ENCODE assay signal across 20 cellular contexts in the genomic region with DNA sequence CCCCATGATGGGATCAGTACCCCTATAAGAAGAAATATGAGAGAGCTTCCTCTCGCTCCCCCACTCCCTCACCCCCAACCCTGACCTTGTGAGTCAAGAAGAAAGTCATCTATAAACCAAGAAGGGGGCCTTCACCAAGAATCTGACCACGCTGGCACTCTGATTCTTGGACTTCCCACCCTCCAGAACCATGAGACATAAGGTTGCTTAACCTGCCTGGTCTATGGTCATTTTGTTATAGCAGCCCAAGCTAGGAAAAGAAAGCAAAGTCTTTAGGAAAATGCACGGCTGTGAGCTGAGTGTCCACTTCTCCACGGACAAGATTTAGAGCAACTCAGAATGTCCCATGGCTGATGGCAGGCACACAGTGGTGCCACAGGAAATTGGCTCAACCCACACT.
A peak's percentile ranks its signal among the peaks of the same experiment; 100 is the strongest.
DNase-seq lines count a peak whose midpoint lies in the region; ATAC-seq, FAIRE-seq and TF ChIP-seq lines count a peak whose summit lies in the region.
"Had no signal": no experiment of that assay in that cellular context is flagged by ENCODE, and none has a peak within 500 bp of the region (broad histone marks: within the 10 kb centered on the region; RNA-seq: fewer than 3 reads in every experiment).

No MANE protein-coding gene starts in this region.

- H2BK15ac ChIP-seq in IMR-90 (ENCODE audit: low read depth, low read length): no peak overlapping the region
- H2BK15ac ChIP-seq in mesenchymal stem cell (ENCODE audit: low read depth, poor library complexity, severe bottlenecking): no peak overlapping the region

- peak overlapping the region; percentile 58 for H2AFZ ChIP-seq in IMR-90 (replicated peaks; ENCODE audit: low read length, poor library complexity)
- H2AFZ ChIP-seq in mesenchymal stem cell (ENCODE audit: low read depth, low read length): no peak overlapping the region
- H2AFZ ChIP-seq: GM23248 had no signal

- no peak overlapping the region for H4K5ac ChIP-seq in IMR-90 (ENCODE audit: low read depth, low read length)

- no peaks in the 10 kb centered on the region for H3K27me3 ChIP-seq in IMR-90 (ENCODE audit: control insufficient read depth, insufficient read depth, low read length)
- H3K27me3 ChIP-seq in mesenchymal stem cell (ENCODE audit: control insufficient read depth in 1 of 2, insufficient read depth in 1 of 2, low read length in 2 of 2): no peaks in the 10 kb centered on the region

- H3K4me2 ChIP-seq in A549: peak overlapping the region; percentile 74; the same call in 1 of the 3 replicates
- no peak overlapping the region for H3K4me2 ChIP-seq in IMR-90 (ENCODE audit: low read depth, low read length)
- H3K4me2 ChIP-seq in mesenchymal stem cell (ENCODE audit: low read length, poor library complexity, severe bottlenecking): no peak overlapping the region

- H2BK12ac ChIP-seq in mesenchymal stem cell (ENCODE audit: low read length in 2 of 2): no peak overlapping the region

- H3K36me3 ChIP-seq in IMR-90 (ENCODE audit: control insufficient read depth, insufficient read depth, low read length) (no peaks in the 10 kb centered on the region), mesenchymal stem cell (ENCODE audit: control insufficient read depth in 1 of 2, insufficient read depth in 2 of 2, low read depth in 1 of 2, low read length in 2 of 2) (no peaks in the 10 kb centered on the region)

- no peak for TF ChIP-seq POLR2A in A549 (IDR thresholded peaks at IDR 0.05; ENCODE audit: low read length)
- no peak for TF ChIP-seq POLR2A in IMR-90 (IDR thresholded peaks at IDR 0.05; ENCODE audit: low read depth, low read length)

- H3K79me1 ChIP-seq in IMR-90 (ENCODE audit: low read depth in 1 of 2, low read length in 2 of 2) (peaks cover 44 to 50% of the 10 kb centered on the region in 2 experiments), mesenchymal stem cell (replicated peaks; ENCODE audit: low read length, poor library complexity, severe bottlenecking) (peaks cover 27% of the 10 kb centered on the region)

- 94% methylated on average over 4 of the region's 4 CpGs for WGBS in A549 (ENCODE audit: missing lambda C conversion rate)
- WGBS in IMR-90 (ENCODE audit: extremely low coverage in 2 of 2, insufficient read length in 1 of 2), 2 experiments: 100% methylated on average over 1 of the region's 4 CpGs; no CpG with 5 or more reads in 1 of the 2 experiments
- 91% methylated on average over 4 of the region's 4 CpGs for WGBS in mesenchymal stem cell

- TF ChIP-seq EP300 in A549 (IDR thresholded peaks at IDR 0.05): no peak

- H3K14ac ChIP-seq in IMR-90 (replicated peaks; ENCODE audit: low read depth, low read length) (peak overlapping the region; percentile 64; the same call in 1 of the 2 replicates), mesenchymal stem cell (ENCODE audit: low read length in 2 of 2) (peak overlapping the region in 1 of 2 experiments; percentile 75)

- peak overlapping the region; percentile 37 for H3K4me3 Mint-ChIP-seq in type B pancreatic cell
- no peak overlapping the region for H3K4me3 Mint-ChIP-seq in activated CD4-positive, alpha-beta memory T cell treated with anti-CD3 and anti-CD28 coated beads for 36 hours
- H3K4me3 Mint-ChIP-seq: CD4-positive, alpha-beta memory T cell had no signal

- H3K4ac ChIP-seq in IMR-90 (ENCODE audit: low read depth, low read length): 0 out of 2 replicates have a peak overlapping the region, but pooled peaks have one; percentile 47
- no peak overlapping the region for H3K4ac ChIP-seq in mesenchymal stem cell (ENCODE audit: low read depth in 1 of 2, low read length in 2 of 2)

- no peak overlapping the region for H2AK9ac ChIP-seq in IMR-90 (replicated peaks; ENCODE audit: low read depth, low read length, poor library complexity)

- dilution Hi-C loops in IMR-90 (cut with HindIII; ENCODE audit: low sequenced_read_pairs, unreplicated experiment): no loop called here

- FAIRE-seq in A549 (lab: Jason Lieb, UNC): peak; percentile 7
- FAIRE-seq: G401.6, GM12892, H1 had no signal

- TF ChIP-seq CTCF in A549 (IDR thresholded peaks at IDR 0.05) (no peak), IMR-90 (conservative IDR thresholded peaks at IDR 0.05; ENCODE audit: low read depth, low read length) (no peak), type B pancreatic cell (conservative IDR thresholded peaks at IDR 0.05) (no peak)

- H3K9me1 ChIP-seq in IMR-90 (ENCODE audit: insufficient read depth, low read length): peaks cover 11% of the 10 kb centered on the region

- no peaks in the 10 kb centered on the region for H3K9me3 Mint-ChIP-seq in type B pancreatic cell
- no peaks in the 10 kb centered on the region for H3K9me3 Mint-ChIP-seq in activated CD4-positive, alpha-beta memory T cell treated with anti-CD3 and anti-CD28 coated beads for 36 hours

- H3K27ac ChIP-seq in A549 (peak overlapping the region; percentile 84 to 88), IMR-90 (ENCODE audit: insufficient read depth, low read length) (no peak overlapping the region), mesenchymal stem cell (ENCODE audit: low read length, poor library complexity, severe bottlenecking) (no peak overlapping the region)
- H3K27ac ChIP-seq: GM23248 had no signal

- H3K56ac ChIP-seq in IMR-90 (ENCODE audit: extremely low read depth, insufficient read depth, low read length): no peak overlapping the region

- H2BK5ac ChIP-seq in IMR-90 (ENCODE audit: low read depth, low read length, poor library complexity, severe bottlenecking) (no peak overlapping the region), mesenchymal stem cell (ENCODE audit: low read depth, low read length, poor library complexity, severe bottlenecking) (no peak overlapping the region)

- H3K9me3 ChIP-seq in A549: no peaks in the 10 kb centered on the region
- no peaks in the 10 kb centered on the region; the same call in 1 of the 2 replicates for H3K9me3 ChIP-seq in IMR-90 (ENCODE audit: control insufficient read depth, insufficient read depth, low read length)
- no peaks in the 10 kb centered on the region for H3K9me3 ChIP-seq in mesenchymal stem cell (ENCODE audit: control insufficient read depth, low read length)

- H4K91ac ChIP-seq in IMR-90 (ENCODE audit: insufficient read depth, low read depth, low read length) (no peak overlapping the region), mesenchymal stem cell (ENCODE audit: low read length) (no peak overlapping the region)

- H3K4me3 ChIP-seq in A549 (no peak overlapping the region), IMR-90 (ENCODE audit: insufficient read depth, low read depth, low read length) (no peak overlapping the region), mesenchymal stem cell (ENCODE audit: insufficient read depth in 1 of 2, low read depth in 1 of 2, low read length in 2 of 2) (no peak overlapping the region)
- H3K4me3 ChIP-seq: GM23248 had no signal

- peaks cover 81% of the 10 kb centered on the region for H3K4me1 ChIP-seq in A549
- H3K4me1 ChIP-seq in IMR-90 (ENCODE audit: control insufficient read depth, insufficient read depth, low read length): peaks cover 2% of the 10 kb centered on the region
- H3K4me1 ChIP-seq in mesenchymal stem cell (ENCODE audit: control insufficient read depth, insufficient read depth, low read depth, low read length): peaks cover 23% of the 10 kb centered on the region

- H3K27ac Mint-ChIP-seq in type B pancreatic cell: peak overlapping the region; percentile 25
- no peak overlapping the region for H3K27ac Mint-ChIP-seq in activated CD4-positive, alpha-beta memory T cell treated with anti-CD3 and anti-CD28 coated beads for 36 hours
- H3K27ac Mint-ChIP-seq: CD4-positive, alpha-beta memory T cell had no signal

- H3K23ac ChIP-seq in IMR-90 (ENCODE audit: low read depth, low read length) (no peak overlapping the region), mesenchymal stem cell (ENCODE audit: low read length in 2 of 2) (no peak overlapping the region)

- ATAC-seq in A549 (no peak), IMR-90 (ENCODE audit: low read depth) (no peak), HG03342 (IDR thresholded peaks at IDR 0.05; ENCODE audit: unreplicated experiment) (no peak)

- no peak overlapping the region for H3K18ac ChIP-seq in IMR-90 (ENCODE audit: low read depth, low read length)
- no peak overlapping the region for H3K18ac ChIP-seq in mesenchymal stem cell (ENCODE audit: low read depth in 1 of 2, low read length in 2 of 2)

- intact Hi-C loops in IMR-90 (cut with micrococcal nuclease): no loop called here
- intact Hi-C loops in activated CD4-positive, alpha-beta memory T cell treated with anti-CD3 and anti-CD28 coated beads for 36 hours (cut with micrococcal nuclease): no loop called here

- H2BK120ac ChIP-seq in IMR-90 (ENCODE audit: low read depth, low read length) (no peak overlapping the region), mesenchymal stem cell (ENCODE audit: low read depth, low read length) (no peak overlapping the region)

- H4K20me1 ChIP-seq in IMR-90 (ENCODE audit: insufficient read depth, low read length): no peaks in the 10 kb centered on the region

- TF ChIP-seq RAD21 in A549 (conservative IDR thresholded peaks at IDR 0.05 in 1 of 2, IDR thresholded peaks at IDR 0.05 in 1 of 2) (no peak), IMR-90 (IDR thresholded peaks at IDR 0.05; ENCODE audit: low read length) (no peak)

- no peaks in the 10 kb centered on the region for H3K27me3 Mint-ChIP-seq in type B pancreatic cell
- no peaks in the 10 kb centered on the region for H3K27me3 Mint-ChIP-seq in activated CD4-positive, alpha-beta memory T cell treated with anti-CD3 and anti-CD28 coated beads for 36 hours
- H3K27me3 Mint-ChIP-seq: CD4-positive, alpha-beta memory T cell had no signal

- H2AK5ac ChIP-seq in IMR-90 (ENCODE audit: low read depth, low read length) (0 out of 2 replicates have a peak overlapping the region, but pooled peaks have one; percentile 18), mesenchymal stem cell (ENCODE audit: low read length, severe bottlenecking) (peak overlapping the region; percentile 72)

- H2BK20ac ChIP-seq in IMR-90 (ENCODE audit: low read depth, low read length): no peak overlapping the region

- H4K8ac ChIP-seq in IMR-90 (ENCODE audit: low read depth in 2 of 2, low read length in 2 of 2) (no peak overlapping the region), mesenchymal stem cell (ENCODE audit: low read length) (no peak overlapping the region)

- no TSS peak for BruUV-seq in IMR-90 (replicated peaks; lab: Mats Ljungman, UMichigan)

- CTCF ChIA-PET in A549 (lab: Yijun Ruan, JAX): interaction anchor here (0.9 to 4.4 kb wide), 4 partner anchors 10 to 65 kb away, joined by 3 to 16 read pairs (median 8); no protein-coding TSS in a partner anchor
- CTCF ChIA-PET in IMR-90 (lab: Yijun Ruan, JAX): no interaction called here
- CTCF ChIA-PET in activated CD4-positive, alpha-beta memory T cell treated with anti-CD3 and anti-CD28 coated beads for 36 hours (lab: Charles Lee): interaction anchor here (0.6 kb wide), 1 partner anchor 85 kb away, joined by 3 read pairs; no protein-coding TSS in a partner anchor

- POLR2A ChIA-PET in A549 (lab: Yijun Ruan, JAX) (no interaction called here), IMR-90 (lab: Charles Lee; ENCODE audit: unreplicated experiment) (no interaction called here)
- POLR2A ChIA-PET in activated CD4-positive, alpha-beta memory T cell treated with anti-CD3 and anti-CD28 coated beads for 36 hours (lab: Charles Lee): no interaction called here

- H3K9ac ChIP-seq in IMR-90 (ENCODE audit: low read depth, low read length): no peak overlapping the region
- no peak overlapping the region for H3K9ac ChIP-seq in mesenchymal stem cell (ENCODE audit: low read length)
- H3K9ac ChIP-seq: GM23248 had no signal

- in situ Hi-C loops in IMR-90 (cut with MboI; ENCODE audit: low sequenced_read_pairs): no loop called here

- peaks cover 52% of the 10 kb centered on the region for H3K4me1 Mint-ChIP-seq in type B pancreatic cell (ENCODE audit: unreplicated experiment)
- H3K4me1 Mint-ChIP-seq in activated CD4-positive, alpha-beta memory T cell treated with anti-CD3 and anti-CD28 coated beads for 36 hours (ENCODE audit: low read depth): no peaks in the 10 kb centered on the region

- peaks cover 11% of the 10 kb centered on the region for H3K36me3 Mint-ChIP-seq in type B pancreatic cell
- H3K36me3 Mint-ChIP-seq in activated CD4-positive, alpha-beta memory T cell treated with anti-CD3 and anti-CD28 coated beads for 36 hours: no peaks in the 10 kb centered on the region
- H3K36me3 Mint-ChIP-seq: CD4-positive, alpha-beta memory T cell had no signal

- DNase-seq in A549 (ENCODE audit: low read depth in 1 of 2, low spot score in 1 of 2) (no peak), IMR-90 (no peak), mesenchymal stem cell (no peak), type B pancreatic cell (ENCODE audit: extremely low spot score, unreplicated experiment) (no peak), NCI-H187 treated with DMSO at 0.1 percent for 48 hours (lab: John Stamatoyannopoulos, UW) (no peak)
- DNase-seq in activated CD4-positive, alpha-beta memory T cell treated with anti-CD3 and anti-CD28 coated beads for 36 hours: no peak
- DNase-seq: 8988T; C1 segment of cervical spinal cord; Calu3; CD4-positive, alpha-beta memory T cell; COR-L47; DMS53; DMS79 treated with DMSO at 0.1 percent for 48 hours; GM23248; H7; HCEC 1CT had no signal

Comparison
In these comparisons a context has a peak if more than half of its experiments do, and no peak if none do; other contexts are left out.
1. H3K27ac ChIP-seq: peak in A549 (2 of 2); none in IMR-90 (single experiment) and mesenchymal stem cell (single experiment).